In genomic region chr3:65166531-65166930, GRCh38 we compare ENCODE assay signal across 34 cellular contexts.
"Had no signal": no experiment of that assay in that cellular context is flagged by ENCODE, and none has a peak within 500 bp of the region (broad histone marks: within the 10 kb centered on the region; RNA-seq: fewer than 3 reads in every experiment).

No MANE protein-coding gene starts in this region.

- H3K27ac ChIP-seq: ascending aorta, breast epithelium, cardiac muscle cell, colonic mucosa, dorsolateral prefrontal cortex, WERI-Rb-1 had no signal

- H3K36me3 Mint-ChIP-seq: activated CD4-positive, alpha-beta memory T cell treated with anti-CD3 and anti-CD28 coated beads for 36 hours; activated naive CD4-positive, alpha-beta T cell treated with anti-CD3 and anti-CD28 coated beads, Interleukin-2, amount 10 ng/mL, durations not matched to agents 7 days and 5 days; activated naive CD8-positive, alpha-beta T cell treated with anti-CD3 and anti-CD28 coated beads, Interleukin-2, amount 10 ng/mL, durations not matched to agents 7 days and 5 days; brain; T-cell had no signal

- H3K4me3 Mint-ChIP-seq: activated CD4-positive, alpha-beta memory T cell treated with anti-CD3 and anti-CD28 coated beads for 36 hours; activated CD4-positive, alpha-beta T cell treated with anti-CD3 and anti-CD28 coated beads for 36 hours; activated CD4-positive, alpha-beta T cell treated with anti-CD3 and anti-CD28 coated beads, Interleukin-2, amount 10 ng/mL, durations not matched to agents 24 days and 14 days; activated naive CD4-positive, alpha-beta T cell treated with anti-CD3 and anti-CD28 coated beads, Interleukin-2, amount 10 ng/mL, durations not matched to agents 7 days and 5 days; activated naive CD8-positive, alpha-beta T cell treated with anti-CD3 and anti-CD28 coated beads, Interleukin-2, amount 10 ng/mL, durations not matched to agents 7 days and 5 days; activated T-cell treated with anti-CD3 and anti-CD28 coated beads, Interleukin-2, amount 50 U/mL, for 24 hours; activated T-cell treated with anti-CD3 and anti-CD28 coated beads, Interleukin-2, amount 50 U/mL, for 72 hours; brain; endodermal cell; T-cell; T-helper 17 cell; T-helper 2 cell treated with Interferon-gamma antibody and Interleukin-4, amounts not matched to agents 5 μg/mL and 100 μg/mL, for 36 hours had no signal

- H3K27me3 Mint-ChIP-seq: activated CD4-positive, alpha-beta memory T cell treated with anti-CD3 and anti-CD28 coated beads for 36 hours; activated CD4-positive, alpha-beta T cell treated with anti-CD3 and anti-CD28 coated beads, Interleukin-2, amount 10 ng/mL, durations not matched to agents 24 days and 14 days; activated naive CD4-positive, alpha-beta T cell treated with anti-CD3 and anti-CD28 coated beads, Interleukin-2, amount 10 ng/mL, durations not matched to agents 7 days and 5 days; activated naive CD8-positive, alpha-beta T cell treated with anti-CD3 and anti-CD28 coated beads, Interleukin-2, amount 10 ng/mL, durations not matched to agents 7 days and 5 days; activated T-cell treated with anti-CD3 and anti-CD28 coated beads, Interleukin-2, amount 50 U/mL, for 24 hours; brain; T-cell; T-helper 17 cell had no signal

- H3K4me3 ChIP-seq: ascending aorta, breast epithelium, cardiac muscle cell, colonic mucosa, dorsolateral prefrontal cortex, gastrocnemius medialis, heart left ventricle had no signal

- H3K27me3 ChIP-seq: ascending aorta, breast epithelium, cardiac muscle cell, colonic mucosa, gastrocnemius medialis, heart left ventricle had no signal

- H3K27ac Mint-ChIP-seq: activated CD4-positive, alpha-beta memory T cell treated with anti-CD3 and anti-CD28 coated beads for 36 hours; activated CD4-positive, alpha-beta T cell treated with anti-CD3 and anti-CD28 coated beads for 36 hours; activated CD4-positive, alpha-beta T cell treated with anti-CD3 and anti-CD28 coated beads, Interleukin-2, amount 10 ng/mL, durations not matched to agents 24 days and 14 days; activated naive CD4-positive, alpha-beta T cell treated with anti-CD3 and anti-CD28 coated beads, Interleukin-2, amount 10 ng/mL, durations not matched to agents 7 days and 5 days; activated naive CD4-positive, alpha-beta T cell treated with anti-CD3 and anti-CD28 coated beads, Interleukin-2, amount 50 U/mL, for 72 hours; activated naive CD8-positive, alpha-beta T cell treated with anti-CD3 and anti-CD28 coated beads, Interleukin-2, amount 10 ng/mL, durations not matched to agents 7 days and 5 days; activated T-cell treated with anti-CD3 and anti-CD28 coated beads, Interleukin-2, amount 50 U/mL, for 24 hours; activated T-cell treated with anti-CD3 and anti-CD28 coated beads, Interleukin-2, amount 50 U/mL, for 72 hours; endodermal cell; T-cell; T-helper 17 cell; T-helper 2 cell treated with Interferon-gamma antibody and Interleukin-4, amounts not matched to agents 5 μg/mL and 100 μg/mL, for 36 hours had no signal

- H3K36me3 ChIP-seq: ascending aorta, breast epithelium, cardiac muscle cell, colonic mucosa, gastrocnemius medialis, heart left ventricle, WERI-Rb-1 had no signal

- H3K9me3 ChIP-seq: breast epithelium, colonic mucosa, gastrocnemius medialis had no signal

- H3K9me3 Mint-ChIP-seq: endodermal cell had no signal

- H3K4me1 ChIP-seq: breast epithelium, colonic mucosa had no signal

- H3K4me1 Mint-ChIP-seq: activated CD4-positive, alpha-beta T cell treated with anti-CD3 and anti-CD28 coated beads for 36 hours; activated CD4-positive, alpha-beta T cell treated with anti-CD3 and anti-CD28 coated beads, Interleukin-2, amount 10 ng/mL, durations not matched to agents 24 days and 14 days; activated naive CD4-positive, alpha-beta T cell treated with anti-CD3 and anti-CD28 coated beads, Interleukin-2, amount 10 ng/mL, durations not matched to agents 7 days and 5 days; activated naive CD8-positive, alpha-beta T cell treated with anti-CD3 and anti-CD28 coated beads, Interleukin-2, amount 10 ng/mL, durations not matched to agents 7 days and 5 days; T-cell; T-helper 17 cell had no signal

- ATAC-seq: activated CD4-positive, alpha-beta T cell treated with anti-CD3 and anti-CD28 coated beads for 36 hours; activated naive CD4-positive, alpha-beta T cell treated with anti-CD3 and anti-CD28 coated beads, Interleukin-2, amount 50 U/mL, for 72 hours; activated T-cell treated with anti-CD3 and anti-CD28 coated beads, Interleukin-2, amount 50 U/mL, for 72 hours; esophagus mucosa; gastrocnemius medialis; heart left ventricle; T-cell; T-helper 17 cell had no signal

- DNase-seq: activated CD4-positive, alpha-beta memory T cell treated with anti-CD3 and anti-CD28 coated beads for 36 hours; activated CD4-positive, alpha-beta T cell treated with anti-CD3 and anti-CD28 coated beads for 36 hours; activated CD4-positive, alpha-beta T cell treated with anti-CD3 and anti-CD28 coated beads, Interleukin-2, amount 10 ng/mL, durations not matched to agents 24 days and 14 days; activated CD4-positive, CD25-positive, alpha-beta regulatory T cell; activated CD4-positive, CD25-positive, alpha-beta regulatory T cell treated with anti-CD3 and anti-CD28 coated beads, Interleukin-2, amount 50 U/mL, for 72 hours; activated CD8-positive, alpha-beta memory T cell treated with anti-CD3 and anti-CD28 coated beads, Interleukin-2, amount 50 U/mL, for 48 hours; activated gamma-delta T cell; activated naive CD4-positive, alpha-beta T cell; activated naive CD4-positive, alpha-beta T cell treated with anti-CD3 and anti-CD28 coated beads, Interleukin-2, amount 10 ng/mL, durations not matched to agents 7 days and 5 days; activated naive CD8-positive, alpha-beta T cell treated with anti-CD3 and anti-CD28 coated beads, Interleukin-2, amount 10 ng/mL, durations not matched to agents 7 days and 5 days; activated T-cell treated with anti-CD3 and anti-CD28 coated beads for 4 hours; activated T-cell treated with anti-CD3 and anti-CD28 coated beads, Interleukin-2, amount 50 U/mL, for 24 hours; activated T-cell treated with anti-CD3 and anti-CD28 coated beads, Interleukin-2, amount 50 U/mL, for 72 hours; central memory CD4-positive, alpha-beta T cell; cerebellar nuclear complex; colonic mucosa; dorsolateral prefrontal cortex; effector memory CD4-positive, alpha-beta T cell; endodermal cell; foreskin fibroblast; gastrocnemius medialis; glutamatergic neuron; heart left ventricle; T-cell; T-helper 17 cell; T1000; WERI-Rb-1 had no signal
